ENCODE assay signal across 8 cellular contexts in the genomic region with DNA sequence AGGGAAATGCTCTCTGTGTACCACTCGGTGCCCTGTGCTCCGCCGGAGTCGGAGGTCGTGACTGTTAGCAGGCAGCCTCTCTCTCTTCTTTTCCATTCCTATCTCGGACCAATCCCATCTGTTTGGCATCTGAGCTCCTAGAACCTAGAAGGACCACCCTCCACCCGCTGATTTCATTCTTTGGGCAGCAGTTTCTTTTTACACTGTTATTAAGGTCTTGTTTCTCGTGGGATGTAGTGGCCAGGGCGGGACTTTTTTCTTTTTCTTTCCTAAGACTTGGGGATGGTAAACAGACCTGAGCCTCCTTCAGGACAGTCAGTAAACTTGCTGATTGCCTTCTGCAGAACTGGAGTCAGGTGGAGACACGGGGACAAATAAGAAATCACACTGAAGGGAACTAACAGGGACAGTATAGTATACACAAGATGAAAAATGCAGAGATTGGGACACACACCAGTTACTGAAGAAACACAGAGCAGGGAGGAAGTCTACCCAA. TPM values are rescaled to one million over a fixed set of nuclear protein-coding genes. Genes with fewer than 3 reads are reported as not detected.
A peak's percentile ranks its signal among the peaks of the same experiment; 100 is the strongest.
DNase-seq lines count a peak whose midpoint lies in the region; ATAC-seq, FAIRE-seq and TF ChIP-seq lines count a peak whose summit lies in the region.

No MANE protein-coding gene starts in this region.

- peak overlapping the region; percentile 97 for H3K27ac Mint-ChIP-seq in activated T-cell treated with anti-CD3 and anti-CD28 coated beads, Interleukin-2, amount 50 U/mL, for 24 hours
- peak overlapping the region; percentile 92 for H3K27ac Mint-ChIP-seq in astrocyte (ENCODE audit: unreplicated experiment)

- H3K9ac ChIP-seq in astrocyte (ENCODE audit: low read length) (peak overlapping the region; percentile 98), HepG2 (ENCODE audit: insufficient read depth, low read depth, low read length) (peak overlapping the region; percentile 95)

- no peak for TF ChIP-seq RAD21 in HepG2 (CRISPR knock-in tag; IDR thresholded peaks at IDR 0.05)

- H3K36me3 Mint-ChIP-seq in activated T-cell treated with anti-CD3 and anti-CD28 coated beads, Interleukin-2, amount 50 U/mL, for 24 hours (ENCODE audit: low read depth), result peaks cover 50% of the 10 kb centered on the region
- peaks cover 2% of the 10 kb centered on the region for H3K36me3 Mint-ChIP-seq in astrocyte (ENCODE audit: low read depth, unreplicated experiment)

- FAIRE-seq in astrocyte (lab: Jason Lieb, UNC), result no peak
- no peak for FAIRE-seq in HepG2 (lab: Jason Lieb, UNC)

- POLR2A ChIA-PET in HepG2 (lab: Yijun Ruan, JAX), result interaction anchor here (0.6 to 1.9 kb wide), 17 partner anchors 9 to 133 kb away, joined by 3 to 19 read pairs (median 4); a partner anchor contains a TSS

- peaks cover 35% of the 10 kb centered on the region for H3K4me1 Mint-ChIP-seq in activated T-cell treated with anti-CD3 and anti-CD28 coated beads, Interleukin-2, amount 50 U/mL, for 24 hours (ENCODE audit: low read depth)
- H3K4me1 Mint-ChIP-seq in astrocyte (ENCODE audit: low read depth, unreplicated experiment), result peaks cover 29% of the 10 kb centered on the region

- no peak for TF ChIP-seq POLR2A in HepG2 (IDR thresholded peaks at IDR 0.05; ENCODE audit: insufficient read depth in 1 of 2, low read depth in 2 of 2, low read length in 2 of 2)
- no peak for TF ChIP-seq POLR2A in tibial nerve (IDR thresholded peaks at IDR 0.05)

- H3K27ac ChIP-seq in astrocyte (ENCODE audit: low read depth, low read length), result peak overlapping the region; percentile 88
- peak overlapping the region; percentile 63 for H3K27ac ChIP-seq in HepG2 (ENCODE audit: extremely low read length, insufficient read depth, low read length)
- H3K27ac ChIP-seq in tibial nerve, result peak overlapping the region; percentile 83 to 95 (median 92)

- DNase-seq in activated T-cell treated with anti-CD3 and anti-CD28 coated beads, Interleukin-2, amount 50 U/mL, for 24 hours, result no peak
- DNase-seq in activated T-cell treated with anti-CD3 and anti-CD28 coated beads, Interleukin-2, amount 50 U/mL, for 1 hour, result no peak
- DNase-seq in astrocyte (ENCODE audit: low read depth) (no peak), HepG2 (ENCODE audit: low spot score) (no peak), tibial nerve (ENCODE audit: low spot score in 2 of 2) (no peak), GM13977 (ENCODE audit: low spot score) (no peak)

- ATAC-seq in HepG2, result no peak
- no peak for ATAC-seq in HG02588 (IDR thresholded peaks at IDR 0.05; ENCODE audit: unreplicated experiment)
- no peak for ATAC-seq in HG03469 (IDR thresholded peaks at IDR 0.05; ENCODE audit: unreplicated experiment)

- BruUV-seq in HepG2 (replicated peaks; lab: Mats Ljungman, UMichigan), result TSS peak; percentile 82

- H2AFZ ChIP-seq in astrocyte (ENCODE audit: low read depth, low read length), result peak overlapping the region; percentile 84
- no peak overlapping the region for H2AFZ ChIP-seq in HepG2 (ENCODE audit: low read length)

- intact Hi-C loops in HepG2 (cut with micrococcal nuclease; ENCODE audit: unreplicated experiment), result loop anchor here (2.0 kb wide), 1 partner anchor 41 kb away; no protein-coding TSS in a partner anchor

- H3K4me3 ChIP-seq in astrocyte (ENCODE audit: insufficient read depth, low read depth, low read length), result peak overlapping the region; percentile 98
- H3K4me3 ChIP-seq in HepG2 (replicated peaks in 1 of 3; ENCODE audit: insufficient read depth in 1 of 3, low read depth in 2 of 3, low read length in 3 of 3), result peak overlapping the region; percentile 87 to 92 (median 92)
- H3K4me3 ChIP-seq in tibial nerve, result peak overlapping the region; percentile 61 to 72 (median 68)

- in situ Hi-C loops in HepG2 (cut with HindIII; ENCODE audit: extremely low pct_ligation_motif_present, low pct_unique_long_range_greater_than_20kb), result no loop called here
- in situ Hi-C loops in GM13977 (cut with MboI; ENCODE audit: low pct_unique_long_range_greater_than_20kb, low sequenced_read_pairs, unreplicated experiment), result no loop called here

- H3K79me2 ChIP-seq in astrocyte (ENCODE audit: insufficient read depth, low read length) (peaks cover 50% of the 10 kb centered on the region), HepG2 (ENCODE audit: insufficient read depth, low read length) (peaks cover 38% of the 10 kb centered on the region)

- peak overlapping the region; percentile 99 for H3K4me3 Mint-ChIP-seq in activated T-cell treated with anti-CD3 and anti-CD28 coated beads, Interleukin-2, amount 50 U/mL, for 24 hours
- H3K4me3 Mint-ChIP-seq in astrocyte (ENCODE audit: unreplicated experiment), result peak overlapping the region; percentile 94

- H3K27me3 ChIP-seq in astrocyte (ENCODE audit: insufficient read depth, low read length) (no peaks in the 10 kb centered on the region), HepG2 (ENCODE audit: control insufficient read depth in 1 of 2, insufficient read depth in 2 of 2, low read length in 2 of 2) (peaks cover 0 to 3% of the 10 kb centered on the region in 2 experiments; a peak in 2 of 5 replicates), tibial nerve (no peaks in the 10 kb centered on the region)

- CTCF ChIA-PET in HepG2 (lab: Yijun Ruan, JAX; ENCODE audit: low intra/inter-chr PET ratio, low total read pairs), result no interaction called here

- H3K4me2 ChIP-seq in astrocyte (ENCODE audit: low read length) (peak overlapping the region; percentile 87), HepG2 (ENCODE audit: low read depth, low read length) (peak overlapping the region; percentile 77)

- WGBS in HepG2 (ENCODE audit: low lambda C conversion rate), result under 1% methylated on average over 10 of the region's 10 CpGs
- 0 to 1% methylated on average over 10 of the region's 10 CpGs for WGBS in tibial nerve, 2 donors

- peaks cover 12% of the 10 kb centered on the region for H3K4me1 ChIP-seq in astrocyte (ENCODE audit: insufficient read depth, low read length)
- H3K4me1 ChIP-seq in HepG2 (ENCODE audit: insufficient read depth, low read length), result peaks cover 15% of the 10 kb centered on the region
- H3K4me1 ChIP-seq in tibial nerve, result peaks cover 0 to 45% (median 16%) of the 10 kb centered on the region in 4 donors

- no peaks in the 10 kb centered on the region for H3K27me3 Mint-ChIP-seq in activated T-cell treated with anti-CD3 and anti-CD28 coated beads, Interleukin-2, amount 50 U/mL, for 24 hours
- H3K27me3 Mint-ChIP-seq in astrocyte (ENCODE audit: low read depth, unreplicated experiment), result no peaks in the 10 kb centered on the region

- no peaks in the 10 kb centered on the region for H3K9me3 Mint-ChIP-seq in activated T-cell treated with anti-CD3 and anti-CD28 coated beads, Interleukin-2, amount 50 U/mL, for 24 hours
- no peaks in the 10 kb centered on the region for H3K9me3 Mint-ChIP-seq in astrocyte (ENCODE audit: unreplicated experiment)

- no peak for TF ChIP-seq CTCF in astrocyte (IDR thresholded peaks at IDR 0.05; ENCODE audit: insufficient read depth, low read depth, low read length)
- TF ChIP-seq CTCF in HepG2 (CRISPR knock-in tag; IDR thresholded peaks at IDR 0.05), result no peak
- TF ChIP-seq CTCF in tibial nerve (IDR thresholded peaks at IDR 0.05), result no peak
- no peak for TF ChIP-seq CTCF in GM13977 (IDR thresholded peaks at IDR 0.05; ENCODE audit: extremely low read depth, insufficient read depth, missing control alignments)

- H3K36me3 ChIP-seq in astrocyte (ENCODE audit: insufficient read depth, low read length) (no peaks in the 10 kb centered on the region), HepG2 (replicated peaks in 1 of 2; ENCODE audit: control insufficient read depth in 1 of 2, insufficient read depth in 2 of 2, low read length in 2 of 2) (peaks cover 1 to 13% of the 10 kb centered on the region in 2 experiments; a peak in 1 of 5 replicates), tibial nerve (peaks cover 0 to 29% (median 0%) of the 10 kb centered on the region in 3 donors)

- peaks cover 23% of the 10 kb centered on the region for H4K20me1 ChIP-seq in astrocyte (ENCODE audit: insufficient read depth, low read length)
- H4K20me1 ChIP-seq in HepG2 (ENCODE audit: insufficient read depth, low read length), result no peaks in the 10 kb centered on the region

- no peaks in the 10 kb centered on the region for H3K9me3 ChIP-seq in astrocyte (ENCODE audit: insufficient read depth, low read depth, low read length)
- no peaks in the 10 kb centered on the region for H3K9me3 ChIP-seq in HepG2 (ENCODE audit: low read length)
- no peaks in the 10 kb centered on the region for H3K9me3 ChIP-seq in tibial nerve

- no peak for TF ChIP-seq EP300 in HepG2 (IDR thresholded peaks at IDR 0.05; ENCODE audit: low read depth in 2 of 2, low read length in 2 of 2)
- no peak for TF ChIP-seq EP300 in HepG2 (CRISPR knock-in tag; IDR thresholded peaks at IDR 0.05; ENCODE audit: borderline replicate concordance)
- no peak for TF ChIP-seq EP300 in tibial nerve (IDR thresholded peaks at IDR 0.05)

RNA-seq across cellular contexts. Expression of a gene that starts 0.5 kb away (rescaled TPM):
- total RNA-seq in astrocyte, result 50.7 and 51.6 TPM in 2 replicates
- 37.1 and 42.1 TPM in 2 replicates for total RNA-seq in HepG2 (2016; rRNA removed; fragmentation: Illumina TruSeq; extraction: Trizol)
- total RNA-seq in HepG2 (2016; cell fraction: cytosol; rRNA removed; fragmentation: Illumina TruSeq; extraction: Trizol; ENCODE audit: low read depth), result 7.2 and 8.5 TPM in 2 replicates
- total RNA-seq in HepG2 (2016; cell fraction: insoluble cytoplasmic fraction; rRNA removed; fragmentation: Illumina TruSeq; extraction: Trizol), result 34.5 and 46.1 TPM in 2 replicates
- 23.0 and 25.4 TPM in 2 replicates for total RNA-seq in HepG2 (2016; cell fraction: membrane; rRNA removed; fragmentation: Illumina TruSeq; extraction: Trizol)
- 19.0 and 24.0 TPM in 2 replicates for total RNA-seq in HepG2 (2016; cell fraction: nucleus; rRNA removed; fragmentation: Illumina TruSeq; extraction: Trizol)
- polyA plus RNA-seq in HepG2 (2011; rRNA removed), result 41.3 and 51.5 TPM in 2 replicates
- polyA plus RNA-seq in HepG2 (2011; cell fraction: cytosol; rRNA removed), result 28.0 and 37.2 TPM in 2 replicates
- 80.9 and 98.9 TPM in 2 replicates for polyA plus RNA-seq in HepG2 (2011; cell fraction: nucleus; rRNA removed)
- polyA plus RNA-seq in HepG2 (2012), result 44.2 and 48.1 TPM in 2 replicates
- 12.6 and 15.0 TPM in 2 replicates for polyA plus RNA-seq in HepG2 (2016; cell fraction: cytosol; fragmentation: Illumina TruSeq; extraction: Trizol; ENCODE audit: low read depth)
- polyA plus RNA-seq in HepG2 (2016; cell fraction: insoluble cytoplasmic fraction; fragmentation: Illumina TruSeq; extraction: Trizol; ENCODE audit: low read depth), result 55.0 and 56.0 TPM in 2 replicates
- 24.9 and 27.1 TPM in 2 replicates for polyA plus RNA-seq in HepG2 (2016; cell fraction: membrane; fragmentation: Illumina TruSeq; extraction: Trizol; ENCODE audit: low read depth)
- polyA plus RNA-seq in HepG2 (2016; cell fraction: nucleus; fragmentation: Illumina TruSeq; extraction: Trizol; ENCODE audit: insufficient read depth, low read depth), result 49.6 and 53.8 TPM in 2 replicates
- 55.9 and 116 TPM in 2 replicates for polyA minus RNA-seq in HepG2 (2011; rRNA and poly(A)+ RNA removed; ENCODE audit: low replicate concordance)
- 13.8 and 16.4 TPM in 2 replicates for polyA minus RNA-seq in HepG2 (2011; cell fraction: cytosol; rRNA and poly(A)+ RNA removed)
- polyA minus RNA-seq in HepG2 (2011; cell fraction: nucleus; rRNA and poly(A)+ RNA removed), result 11.3 and 16.7 TPM in 2 replicates
- total RNA-seq in tibial nerve, result 10 to 100 TPM; 18.1 to 25.5 (median 23.2) TPM

RNA-seq across cellular contexts. Expression of a gene that starts 31.3 kb away (rescaled TPM):
- total RNA-seq in astrocyte (26.1 and 26.9 TPM in 2 replicates), HepG2 (2016; rRNA removed; fragmentation: Illumina TruSeq; extraction: Trizol) (9.3 and 18.8 TPM in 2 replicates), tibial nerve (10 to 100 TPM; 13.5 to 33.3 (median 18.0) TPM)
- total RNA-seq in HepG2 (2016; cell fraction: cytosol; rRNA removed; fragmentation: Illumina TruSeq; extraction: Trizol; ENCODE audit: low read depth), result 6.3 and 6.8 TPM in 2 replicates
- 8.9 and 19.1 TPM in 2 replicates for total RNA-seq in HepG2 (2016; cell fraction: insoluble cytoplasmic fraction; rRNA removed; fragmentation: Illumina TruSeq; extraction: Trizol)
- total RNA-seq in HepG2 (2016; cell fraction: membrane; rRNA removed; fragmentation: Illumina TruSeq; extraction: Trizol), result 17.4 and 19.4 TPM in 2 replicates
- 16.1 and 21.0 TPM in 2 replicates for total RNA-seq in HepG2 (2016; cell fraction: nucleus; rRNA removed; fragmentation: Illumina TruSeq; extraction: Trizol)
- 10.6 and 16.9 TPM in 2 replicates for polyA plus RNA-seq in HepG2 (2011; rRNA removed)
- polyA plus RNA-seq in HepG2 (2011; cell fraction: cytosol; rRNA removed), result 12.5 and 14.4 TPM in 2 replicates
- 30.1 and 31.3 TPM in 2 replicates for polyA plus RNA-seq in HepG2 (2011; cell fraction: nucleus; rRNA removed)
- polyA plus RNA-seq in HepG2 (2012), result 11.0 and 16.6 TPM in 2 replicates
- polyA plus RNA-seq in HepG2 (2016; cell fraction: cytosol; fragmentation: Illumina TruSeq; extraction: Trizol; ENCODE audit: low read depth), result 5.9 and 7.6 TPM in 2 replicates
- 10.5 and 13.4 TPM in 2 replicates for polyA plus RNA-seq in HepG2 (2016; cell fraction: insoluble cytoplasmic fraction; fragmentation: Illumina TruSeq; extraction: Trizol; ENCODE audit: low read depth)
- polyA plus RNA-seq in HepG2 (2016; cell fraction: membrane; fragmentation: Illumina TruSeq; extraction: Trizol; ENCODE audit: low read depth), result 14.0 and 17.0 TPM in 2 replicates
- 30.8 and 31.8 TPM in 2 replicates for polyA plus RNA-seq in HepG2 (2016; cell fraction: nucleus; fragmentation: Illumina TruSeq; extraction: Trizol; ENCODE audit: insufficient read depth, low read depth)
- 44.7 and 85.4 TPM in 2 replicates for polyA minus RNA-seq in HepG2 (2011; rRNA and poly(A)+ RNA removed; ENCODE audit: low replicate concordance)
- 11.3 and 17.5 TPM in 2 replicates for polyA minus RNA-seq in HepG2 (2011; cell fraction: cytosol; rRNA and poly(A)+ RNA removed)
- 9.3 and 12.4 TPM in 2 replicates for polyA minus RNA-seq in HepG2 (2011; cell fraction: nucleus; rRNA and poly(A)+ RNA removed)

RNA-seq across cellular contexts. Expression of a gene that starts 49.0 kb away (rescaled TPM):
- 66.1 and 99.8 TPM in 2 replicates for total RNA-seq in astrocyte
- 4.2 and 9.0 TPM in 2 replicates for total RNA-seq in HepG2 (2016; rRNA removed; fragmentation: Illumina TruSeq; extraction: Trizol)
- 3.2 and 3.4 TPM in 2 replicates for total RNA-seq in HepG2 (2016; cell fraction: cytosol; rRNA removed; fragmentation: Illumina TruSeq; extraction: Trizol; ENCODE audit: low read depth)
- 2.8 and 8.0 TPM in 2 replicates for total RNA-seq in HepG2 (2016; cell fraction: insoluble cytoplasmic fraction; rRNA removed; fragmentation: Illumina TruSeq; extraction: Trizol)
- total RNA-seq in HepG2 (2016; cell fraction: membrane; rRNA removed; fragmentation: Illumina TruSeq; extraction: Trizol), result 5.1 TPM in 2 replicates
- 10.5 and 11.6 TPM in 2 replicates for total RNA-seq in HepG2 (2016; cell fraction: nucleus; rRNA removed; fragmentation: Illumina TruSeq; extraction: Trizol)
- 17.1 and 19.6 TPM in 2 replicates for polyA plus RNA-seq in HepG2 (2011; rRNA removed)
- 15.6 and 24.7 TPM in 2 replicates for polyA plus RNA-seq in HepG2 (2011; cell fraction: cytosol; rRNA removed)
- 52.1 and 62.8 TPM in 2 replicates for polyA plus RNA-seq in HepG2 (2011; cell fraction: nucleus; rRNA removed)
- 5.9 and 7.0 TPM in 2 replicates for polyA plus RNA-seq in HepG2 (2012)
- polyA plus RNA-seq in HepG2 (2016; cell fraction: cytosol; fragmentation: Illumina TruSeq; extraction: Trizol; ENCODE audit: low read depth), result 4.7 and 5.3 TPM in 2 replicates
- polyA plus RNA-seq in HepG2 (2016; cell fraction: insoluble cytoplasmic fraction; fragmentation: Illumina TruSeq; extraction: Trizol; ENCODE audit: low read depth), result 3.9 and 4.0 TPM in 2 replicates
- polyA plus RNA-seq in HepG2 (2016; cell fraction: membrane; fragmentation: Illumina TruSeq; extraction: Trizol; ENCODE audit: low read depth), result 6.5 and 7.0 TPM in 2 replicates
- 18.8 and 19.8 TPM in 2 replicates for polyA plus RNA-seq in HepG2 (2016; cell fraction: nucleus; fragmentation: Illumina TruSeq; extraction: Trizol; ENCODE audit: insufficient read depth, low read depth)
- polyA minus RNA-seq in HepG2 (2011; rRNA and poly(A)+ RNA removed; ENCODE audit: low replicate concordance), result 1.3 and 29.5 TPM in 2 replicates
- 9.5 and 10.8 TPM in 2 replicates for polyA minus RNA-seq in HepG2 (2011; cell fraction: cytosol; rRNA and poly(A)+ RNA removed)
- 8.8 and 10.6 TPM in 2 replicates for polyA minus RNA-seq in HepG2 (2011; cell fraction: nucleus; rRNA and poly(A)+ RNA removed)
- 10 to 100 TPM; 23.7 to 48.2 (median 31.6) TPM for total RNA-seq in tibial nerve

RNA-seq across cellular contexts. Expression of a gene that starts 49.0 kb away (rescaled TPM):
- 31.4 and 31.5 TPM in 2 replicates for total RNA-seq in astrocyte
- total RNA-seq in HepG2 (2016; rRNA removed; fragmentation: Illumina TruSeq; extraction: Trizol), result 16.2 and 26.1 TPM in 2 replicates
- 11.9 and 18.5 TPM in 2 replicates for total RNA-seq in HepG2 (2016; cell fraction: cytosol; rRNA removed; fragmentation: Illumina TruSeq; extraction: Trizol; ENCODE audit: low read depth)
- 14.1 and 27.2 TPM in 2 replicates for total RNA-seq in HepG2 (2016; cell fraction: insoluble cytoplasmic fraction; rRNA removed; fragmentation: Illumina TruSeq; extraction: Trizol)
- 20.4 and 27.0 TPM in 2 replicates for total RNA-seq in HepG2 (2016; cell fraction: membrane; rRNA removed; fragmentation: Illumina TruSeq; extraction: Trizol)
- total RNA-seq in HepG2 (2016; cell fraction: nucleus; rRNA removed; fragmentation: Illumina TruSeq; extraction: Trizol), result 19.9 and 21.8 TPM in 2 replicates
- polyA plus RNA-seq in HepG2 (2011; rRNA removed), result 36.0 and 37.5 TPM in 2 replicates
- polyA plus RNA-seq in HepG2 (2011; cell fraction: cytosol; rRNA removed), result 22.7 and 32.6 TPM in 2 replicates
- 80.9 and 82.1 TPM in 2 replicates for polyA plus RNA-seq in HepG2 (2011; cell fraction: nucleus; rRNA removed)
- polyA plus RNA-seq in HepG2 (2012), result 17.6 and 19.0 TPM in 2 replicates
- polyA plus RNA-seq in HepG2 (2016; cell fraction: cytosol; fragmentation: Illumina TruSeq; extraction: Trizol; ENCODE audit: low read depth), result 18.0 and 23.7 TPM in 2 replicates
- polyA plus RNA-seq in HepG2 (2016; cell fraction: insoluble cytoplasmic fraction; fragmentation: Illumina TruSeq; extraction: Trizol; ENCODE audit: low read depth), result 17.7 and 21.6 TPM in 2 replicates
- 21.8 and 28.2 TPM in 2 replicates for polyA plus RNA-seq in HepG2 (2016; cell fraction: membrane; fragmentation: Illumina TruSeq; extraction: Trizol; ENCODE audit: low read depth)
- polyA plus RNA-seq in HepG2 (2016; cell fraction: nucleus; fragmentation: Illumina TruSeq; extraction: Trizol; ENCODE audit: insufficient read depth, low read depth), result 60.0 and 62.1 TPM in 2 replicates
- 45.1 and 143 TPM in 2 replicates for polyA minus RNA-seq in HepG2 (2011; rRNA and poly(A)+ RNA removed; ENCODE audit: low replicate concordance)
- polyA minus RNA-seq in HepG2 (2011; cell fraction: cytosol; rRNA and poly(A)+ RNA removed), result 10.4 and 12.0 TPM in 2 replicates
- 38.2 and 49.6 TPM in 2 replicates for polyA minus RNA-seq in HepG2 (2011; cell fraction: nucleus; rRNA and poly(A)+ RNA removed)
- total RNA-seq in tibial nerve, result 10 to 100 TPM; 50.5 to 71.7 (median 65.5) TPM

RNA-seq across cellular contexts. Expression of a gene that starts 49.4 kb away (rescaled TPM):
- total RNA-seq in astrocyte (26.6 and 27.9 TPM in 2 replicates), HepG2 (2016; rRNA removed; fragmentation: Illumina TruSeq; extraction: Trizol) (41.2 and 57.8 TPM in 2 replicates), tibial nerve (10 to 100 TPM in 1 of 4 donors, 1 to 10 TPM in 3; 7.2 to 18.3 (median 9.2) TPM)
- total RNA-seq in HepG2 (2016; cell fraction: cytosol; rRNA removed; fragmentation: Illumina TruSeq; extraction: Trizol; ENCODE audit: low read depth), result 10.4 and 12.1 TPM in 2 replicates
- 45.4 and 61.4 TPM in 2 replicates for total RNA-seq in HepG2 (2016; cell fraction: insoluble cytoplasmic fraction; rRNA removed; fragmentation: Illumina TruSeq; extraction: Trizol)
- 14.0 and 15.7 TPM in 2 replicates for total RNA-seq in HepG2 (2016; cell fraction: membrane; rRNA removed; fragmentation: Illumina TruSeq; extraction: Trizol)
- 16.3 and 19.3 TPM in 2 replicates for total RNA-seq in HepG2 (2016; cell fraction: nucleus; rRNA removed; fragmentation: Illumina TruSeq; extraction: Trizol)
- polyA plus RNA-seq in HepG2 (2011; rRNA removed), result 22.3 and 26.5 TPM in 2 replicates
- 15.5 and 18.8 TPM in 2 replicates for polyA plus RNA-seq in HepG2 (2011; cell fraction: cytosol; rRNA removed)
- polyA plus RNA-seq in HepG2 (2011; cell fraction: nucleus; rRNA removed), result 10.4 and 11.9 TPM in 2 replicates
- polyA plus RNA-seq in HepG2 (2012), result 17.0 and 18.3 TPM in 2 replicates
- polyA plus RNA-seq in HepG2 (2016; cell fraction: cytosol; fragmentation: Illumina TruSeq; extraction: Trizol; ENCODE audit: low read depth), result 8.5 and 10.6 TPM in 2 replicates
- polyA plus RNA-seq in HepG2 (2016; cell fraction: insoluble cytoplasmic fraction; fragmentation: Illumina TruSeq; extraction: Trizol; ENCODE audit: low read depth), result 47.4 and 47.7 TPM in 2 replicates
- polyA plus RNA-seq in HepG2 (2016; cell fraction: membrane; fragmentation: Illumina TruSeq; extraction: Trizol; ENCODE audit: low read depth), result 9.1 and 10.5 TPM in 2 replicates
- polyA plus RNA-seq in HepG2 (2016; cell fraction: nucleus; fragmentation: Illumina TruSeq; extraction: Trizol; ENCODE audit: insufficient read depth, low read depth), result 23.3 and 26.5 TPM in 2 replicates
- 28.6 and 113 TPM in 2 replicates for polyA minus RNA-seq in HepG2 (2011; rRNA and poly(A)+ RNA removed; ENCODE audit: low replicate concordance)
- polyA minus RNA-seq in HepG2 (2011; cell fraction: cytosol; rRNA and poly(A)+ RNA removed), result 18.2 and 21.4 TPM in 2 replicates
- 12.0 and 13.4 TPM in 2 replicates for polyA minus RNA-seq in HepG2 (2011; cell fraction: nucleus; rRNA and poly(A)+ RNA removed)
